ENCODE assay signal across 8 cellular contexts in the genomic region with DNA sequence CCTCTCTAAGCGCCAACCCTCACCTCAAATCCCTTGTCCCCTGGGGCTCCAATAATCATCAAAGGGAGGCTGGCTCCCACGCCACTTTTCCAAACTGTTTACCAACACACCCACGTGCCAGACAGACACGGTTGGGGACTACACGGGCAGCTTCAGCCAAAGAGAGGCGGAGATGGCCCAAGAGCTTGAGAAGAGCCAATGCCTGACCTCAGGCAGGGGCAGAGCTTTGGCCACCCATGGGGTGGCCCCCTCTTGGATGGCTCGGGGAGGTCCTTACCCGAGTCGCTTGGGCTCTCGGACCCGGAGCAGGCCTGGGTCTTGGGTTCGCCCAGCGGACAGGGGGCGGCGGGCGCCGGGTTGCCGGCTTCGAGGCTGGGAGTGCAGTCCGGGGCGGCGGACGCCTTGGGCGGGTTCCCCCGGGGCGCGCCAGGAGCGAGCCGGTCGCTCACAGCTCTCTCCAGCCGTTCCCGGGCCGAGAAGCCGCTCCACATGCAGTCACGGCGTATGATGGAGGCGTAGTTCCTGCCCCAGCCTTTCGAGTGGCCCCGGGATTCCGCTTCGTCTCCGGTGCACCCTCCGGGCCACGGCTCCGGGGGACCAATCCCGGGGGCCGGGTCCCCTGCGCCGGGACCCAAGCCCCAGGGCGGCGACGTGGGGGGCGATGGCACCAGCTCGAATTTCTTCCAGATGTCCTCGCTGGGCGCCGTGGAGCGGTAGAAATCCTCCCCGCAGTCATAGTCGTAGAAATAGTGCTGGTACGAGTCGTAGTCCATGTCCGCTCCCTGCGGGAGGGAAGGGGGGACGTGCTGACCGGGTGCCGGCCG. TPM values are rescaled to one million over a fixed set of nuclear protein-coding genes. Genes with fewer than 3 reads are reported as not detected.
DNase-seq lines count a peak whose midpoint lies in the region; ATAC-seq, FAIRE-seq and TF ChIP-seq lines count a peak whose summit lies in the region.

No MANE protein-coding gene starts in this region.

- TF ChIP-seq POLR2A in A549 (IDR thresholded peaks at IDR 0.05; ENCODE audit: low read length) (no peak), breast epithelium (IDR thresholded peaks at IDR 0.05) (no peak), HepG2 (IDR thresholded peaks at IDR 0.05; ENCODE audit: insufficient read depth in 1 of 2, low read depth in 2 of 2, low read length in 2 of 2) (no peak), thyroid gland (IDR thresholded peaks at IDR 0.05) (peak in 1 of 2 donors; percentile 17)

- H3K4me2 ChIP-seq in A549 (peak overlapping the region; percentile 99), HepG2 (ENCODE audit: low read depth, low read length) (peak overlapping the region; percentile 90)

- CTCF ChIA-PET in A549 (lab: Yijun Ruan, JAX), result interaction anchor here (1.0 to 2.8 kb wide), 13 partner anchors 14 to 131 kb away, joined by 3 to 29 read pairs (median 12); a partner anchor contains a TSS
- CTCF ChIA-PET in HepG2 (lab: Yijun Ruan, JAX; ENCODE audit: low intra/inter-chr PET ratio, low total read pairs), result interaction anchor here (1.7 to 2.9 kb wide), 2 partner anchors 72 to 84 kb away, joined by 6 to 44 read pairs; no protein-coding TSS in a partner anchor

- TF ChIP-seq EP300 in A549 (IDR thresholded peaks at IDR 0.05) (no peak), HepG2 (IDR thresholded peaks at IDR 0.05; ENCODE audit: low read depth in 2 of 2, low read length in 2 of 2) (no peak), HepG2 (CRISPR knock-in tag; IDR thresholded peaks at IDR 0.05; ENCODE audit: borderline replicate concordance) (no peak)

- H3K4me1 ChIP-seq in A549 (peaks cover 10% of the 10 kb centered on the region; the same call in 2 of the 3 replicates), breast epithelium (peaks cover 0 to 8% of the 10 kb centered on the region in 2 donors), HepG2 (ENCODE audit: insufficient read depth, low read length) (peaks cover 53% of the 10 kb centered on the region), thyroid gland (peaks cover 6 to 27% of the 10 kb centered on the region in 2 donors)

- H2AFZ ChIP-seq in HepG2 (ENCODE audit: low read length), result no peak overlapping the region

- DNase-seq in A549 (ENCODE audit: low read depth in 1 of 2, low spot score in 1 of 2), result no peak
- peak; percentile 48 for DNase-seq in GM13977 (ENCODE audit: low spot score)
- peak; percentile 31 for DNase-seq in NCI-H69 (lab: John Stamatoyannopoulos, UW)
- no peak for DNase-seq in breast epithelium (ENCODE audit: low spot score in 2 of 2)
- DNase-seq in HepG2 (ENCODE audit: low spot score), result no peak
- DNase-seq in thyroid gland, result peak; percentile 42 to 47
- DNase-seq in iPS-NIHi7 (ENCODE audit: extremely low spot score), result no peak

- H3K9me3 ChIP-seq in A549 (no peaks in the 10 kb centered on the region), breast epithelium (no peaks in the 10 kb centered on the region), HepG2 (ENCODE audit: low read length) (no peaks in the 10 kb centered on the region), thyroid gland (no peaks in the 10 kb centered on the region)

- H3K27me3 ChIP-seq in breast epithelium (peaks cover 0 to 2% of the 10 kb centered on the region in 2 donors), HepG2 (ENCODE audit: control insufficient read depth in 1 of 2, insufficient read depth in 2 of 2, low read length in 2 of 2) (peaks cover 0 to 39% of the 10 kb centered on the region in 2 experiments; a peak in 3 of 5 replicates), thyroid gland (no peaks in the 10 kb centered on the region)

- H3K4me3 ChIP-seq in A549 (peak overlapping the region; percentile 60), breast epithelium (peak overlapping the region; percentile 46 to 85 (median 69)), HepG2 (replicated peaks in 1 of 3; ENCODE audit: insufficient read depth in 1 of 3, low read depth in 2 of 3, low read length in 3 of 3) (peak overlapping the region; percentile 60 to 85 (median 64)), thyroid gland (replicated peaks in 1 of 3) (peak overlapping the region; percentile 47 to 60 (median 51))

- in situ Hi-C loops in GM13977 (cut with MboI; ENCODE audit: low pct_unique_long_range_greater_than_20kb, low sequenced_read_pairs, unreplicated experiment) (no loop called here), HepG2 (cut with HindIII; ENCODE audit: extremely low pct_ligation_motif_present, low pct_unique_long_range_greater_than_20kb) (loop anchor here (5.0 kb wide), 1 partner anchor 84 kb away; no protein-coding TSS in a partner anchor)

- no peaks in the 10 kb centered on the region for H3K36me3 ChIP-seq in breast epithelium
- no peaks in the 10 kb centered on the region for H3K36me3 ChIP-seq in HepG2 (replicated peaks in 1 of 2; ENCODE audit: control insufficient read depth in 1 of 2, insufficient read depth in 2 of 2, low read length in 2 of 2)
- H3K36me3 ChIP-seq in thyroid gland, result no peaks in the 10 kb centered on the region

- peak overlapping the region; percentile 58 for H3K9ac ChIP-seq in HepG2 (ENCODE audit: insufficient read depth, low read depth, low read length)

- ATAC-seq in A549 (peak; percentile 40 to 67), HepG2 (peak; percentile 56), HG03571 (IDR thresholded peaks at IDR 0.05; ENCODE audit: unreplicated experiment) (no peak)

- no peak for FAIRE-seq in A549 (lab: Jason Lieb, UNC)
- no peak for FAIRE-seq in HepG2 (lab: Jason Lieb, UNC)

- POLR2A ChIA-PET in A549 (lab: Yijun Ruan, JAX) (interaction anchor here (0.6 to 1.8 kb wide), 5 partner anchors 8 to 72 kb away, joined by 3 to 8 read pairs (median 3); a partner anchor contains a TSS), HepG2 (lab: Yijun Ruan, JAX) (interaction anchor here (0.8 to 2.9 kb wide), 9 partner anchors 9 to 325 kb away, joined by 3 to 8 read pairs (median 3); a partner anchor contains a TSS)

- peak overlapping the region; percentile 71 to 83 for H3K27ac ChIP-seq in A549
- H3K27ac ChIP-seq in breast epithelium, result peak overlapping the region; percentile 33 to 34
- H3K27ac ChIP-seq in HepG2 (ENCODE audit: extremely low read length, insufficient read depth, low read length), result no peak overlapping the region
- H3K27ac ChIP-seq in thyroid gland, result peak overlapping the region in 2 of 3 donors; percentile 2 to 68

- H4K20me1 ChIP-seq in HepG2 (ENCODE audit: insufficient read depth, low read length), result no peaks in the 10 kb centered on the region

- no peak for TF ChIP-seq RAD21 in A549 (conservative IDR thresholded peaks at IDR 0.05 in 1 of 2, IDR thresholded peaks at IDR 0.05 in 1 of 2)
- no peak for TF ChIP-seq RAD21 in HepG2 (CRISPR knock-in tag; IDR thresholded peaks at IDR 0.05)

- TF ChIP-seq CTCF in A549 (IDR thresholded peaks at IDR 0.05) (no peak), GM13977 (IDR thresholded peaks at IDR 0.05; ENCODE audit: extremely low read depth, insufficient read depth, missing control alignments) (no peak), breast epithelium (IDR thresholded peaks at IDR 0.05) (no peak), HepG2 (CRISPR knock-in tag; IDR thresholded peaks at IDR 0.05) (no peak), thyroid gland (IDR thresholded peaks at IDR 0.05) (no peak)

- H3K79me2 ChIP-seq in HepG2 (ENCODE audit: insufficient read depth, low read length), result no peaks in the 10 kb centered on the region

- intact Hi-C loops in breast epithelium (cut with DNase I; ENCODE audit: low total_unique reads), result loop anchor here (5.0 kb wide), 1 partner anchor 84 kb away; no protein-coding TSS in a partner anchor
- intact Hi-C loops in HepG2 (cut with micrococcal nuclease; ENCODE audit: unreplicated experiment), result loop anchor here (5.0 kb wide), 1 partner anchor 49 kb away; no protein-coding TSS in a partner anchor
- intact Hi-C loops in thyroid gland (cut with DNase I), result loop anchor here (5.0 kb wide), 1 partner anchor 84 kb away; no protein-coding TSS in a partner anchor

- WGBS in A549 (ENCODE audit: missing lambda C conversion rate), result 63% methylated on average over 2 of the region's 68 CpGs
- WGBS in HepG2 (ENCODE audit: low lambda C conversion rate), result 2% methylated on average over 4 of the region's 68 CpGs
- 29 to 30% methylated on average over 6 to 8 of the region's 68 CpGs for WGBS in thyroid gland, 2 donors

- no TSS peak for BruUV-seq in HepG2 (replicated peaks; lab: Mats Ljungman, UMichigan)

RNA-seq across cellular contexts. Expression of a gene that starts 0.8 kb away (rescaled TPM):
- polyA plus RNA-seq in A549 (2011; rRNA removed) (1.3 and 1.5 TPM in 2 replicates), A549 (2017; fragmentation: RNase III; extraction: RNeasy Plus Mini Kit Qiagen cat#74134 plus additional on column Dnase treatment) (0.62 to 0.68 TPM (median 0.67 TPM) in 3 replicates), HepG2 (2011; rRNA removed) (1.7 and 2.1 TPM in 2 replicates)
- polyA plus RNA-seq in A549 (2012; cell fraction: cytosol; rRNA removed), result 0.63 and 0.92 TPM in 2 replicates
- 0.52 and 0.82 TPM in 2 replicates for polyA plus RNA-seq in A549 (2012; cell fraction: nucleus; rRNA removed)
- 1.7 and 2.0 TPM in 2 replicates for polyA minus RNA-seq in A549 (2011; rRNA and poly(A)+ RNA removed)
- total RNA-seq in breast epithelium (1 to 10 TPM in 1 of 3 donors, under 1 TPM in 2; 0.32 to 5.3 (median 0.98) TPM), HepG2 (2016; rRNA removed; fragmentation: Illumina TruSeq; extraction: Trizol) (0.31 and 0.42 TPM in 2 replicates), thyroid gland (1 to 10 TPM; 1.4 to 3.9 (median 3.5) TPM)
- total RNA-seq in HepG2 (2016; cell fraction: cytosol; rRNA removed; fragmentation: Illumina TruSeq; extraction: Trizol; ENCODE audit: low read depth), result 0.20 and 0.26 TPM in 2 replicates
- 0.15 and 0.30 TPM in 2 replicates for total RNA-seq in HepG2 (2016; cell fraction: insoluble cytoplasmic fraction; rRNA removed; fragmentation: Illumina TruSeq; extraction: Trizol)
- total RNA-seq in HepG2 (2016; cell fraction: membrane; rRNA removed; fragmentation: Illumina TruSeq; extraction: Trizol), result 0.28 and 0.34 TPM in 2 replicates
- 0.38 and 0.62 TPM in 2 replicates for total RNA-seq in HepG2 (2016; cell fraction: nucleus; rRNA removed; fragmentation: Illumina TruSeq; extraction: Trizol)
- polyA plus RNA-seq in HepG2 (2011; cell fraction: cytosol; rRNA removed), result 1.7 and 2.2 TPM in 2 replicates
- polyA plus RNA-seq in HepG2 (2011; cell fraction: nucleus; rRNA removed), result 0.77 and 1.6 TPM in 2 replicates
- 4.1 and 5.6 TPM in 2 replicates for polyA plus RNA-seq in HepG2 (2012)
- 0.14 and 0.15 TPM in 2 replicates for polyA plus RNA-seq in HepG2 (2016; cell fraction: cytosol; fragmentation: Illumina TruSeq; extraction: Trizol; ENCODE audit: low read depth)
- polyA plus RNA-seq in HepG2 (2016; cell fraction: insoluble cytoplasmic fraction; fragmentation: Illumina TruSeq; extraction: Trizol; ENCODE audit: low read depth), result 0.21 and 0.37 TPM in 2 replicates
- polyA plus RNA-seq in HepG2 (2016; cell fraction: membrane; fragmentation: Illumina TruSeq; extraction: Trizol; ENCODE audit: low read depth), result 0.28 and 0.40 TPM in 2 replicates
- 0.29 and 0.42 TPM in 2 replicates for polyA plus RNA-seq in HepG2 (2016; cell fraction: nucleus; fragmentation: Illumina TruSeq; extraction: Trizol; ENCODE audit: insufficient read depth, low read depth)
- 2.5 and 7.8 TPM in 2 replicates for polyA minus RNA-seq in HepG2 (2011; rRNA and poly(A)+ RNA removed; ENCODE audit: low replicate concordance)
- 0.79 and 1.5 TPM in 2 replicates for polyA minus RNA-seq in HepG2 (2011; cell fraction: cytosol; rRNA and poly(A)+ RNA removed)
- polyA minus RNA-seq in HepG2 (2011; cell fraction: nucleus; rRNA and poly(A)+ RNA removed), result 1.3 and 3.1 TPM in 2 replicates

RNA-seq across cellular contexts. Expression of a gene that starts 17.6 kb away (rescaled TPM):
- polyA plus RNA-seq in A549 (2011; rRNA removed), result 22.8 and 25.3 TPM in 2 replicates
- 7.3 and 8.2 TPM in 2 replicates for polyA plus RNA-seq in A549 (2012; cell fraction: cytosol; rRNA removed)
- 8.3 and 8.8 TPM in 2 replicates for polyA plus RNA-seq in A549 (2012; cell fraction: nucleus; rRNA removed)
- polyA plus RNA-seq in A549 (2017; fragmentation: RNase III; extraction: RNeasy Plus Mini Kit Qiagen cat#74134 plus additional on column Dnase treatment), result 13.6 to 15.0 TPM (median 13.9 TPM) in 3 replicates
- polyA minus RNA-seq in A549 (2011; rRNA and poly(A)+ RNA removed), result 12.8 and 17.8 TPM in 2 replicates
- total RNA-seq in breast epithelium, result 10 to 100 TPM; 10.1 to 30.3 (median 19.3) TPM
- 20.4 and 20.7 TPM in 2 replicates for total RNA-seq in HepG2 (2016; rRNA removed; fragmentation: Illumina TruSeq; extraction: Trizol)
- 6.6 and 8.1 TPM in 2 replicates for total RNA-seq in HepG2 (2016; cell fraction: cytosol; rRNA removed; fragmentation: Illumina TruSeq; extraction: Trizol; ENCODE audit: low read depth)
- 20.6 and 21.7 TPM in 2 replicates for total RNA-seq in HepG2 (2016; cell fraction: insoluble cytoplasmic fraction; rRNA removed; fragmentation: Illumina TruSeq; extraction: Trizol)
- 11.4 and 13.2 TPM in 2 replicates for total RNA-seq in HepG2 (2016; cell fraction: membrane; rRNA removed; fragmentation: Illumina TruSeq; extraction: Trizol)
- 24.7 and 29.2 TPM in 2 replicates for total RNA-seq in HepG2 (2016; cell fraction: nucleus; rRNA removed; fragmentation: Illumina TruSeq; extraction: Trizol)
- polyA plus RNA-seq in HepG2 (2011; rRNA removed), result 11.5 and 13.4 TPM in 2 replicates
- polyA plus RNA-seq in HepG2 (2011; cell fraction: cytosol; rRNA removed), result 6.3 and 6.6 TPM in 2 replicates
- polyA plus RNA-seq in HepG2 (2011; cell fraction: nucleus; rRNA removed), result 11.5 and 15.4 TPM in 2 replicates
- 10.4 and 13.0 TPM in 2 replicates for polyA plus RNA-seq in HepG2 (2012)
- 2.8 and 4.0 TPM in 2 replicates for polyA plus RNA-seq in HepG2 (2016; cell fraction: cytosol; fragmentation: Illumina TruSeq; extraction: Trizol; ENCODE audit: low read depth)
- 13.4 and 19.6 TPM in 2 replicates for polyA plus RNA-seq in HepG2 (2016; cell fraction: insoluble cytoplasmic fraction; fragmentation: Illumina TruSeq; extraction: Trizol; ENCODE audit: low read depth)
- 5.7 and 6.6 TPM in 2 replicates for polyA plus RNA-seq in HepG2 (2016; cell fraction: membrane; fragmentation: Illumina TruSeq; extraction: Trizol; ENCODE audit: low read depth)
- 46.0 and 50.5 TPM in 2 replicates for polyA plus RNA-seq in HepG2 (2016; cell fraction: nucleus; fragmentation: Illumina TruSeq; extraction: Trizol; ENCODE audit: insufficient read depth, low read depth)
- polyA minus RNA-seq in HepG2 (2011; rRNA and poly(A)+ RNA removed; ENCODE audit: low replicate concordance), result 11.6 and 20.1 TPM in 2 replicates
- 5.3 and 8.4 TPM in 2 replicates for polyA minus RNA-seq in HepG2 (2011; cell fraction: cytosol; rRNA and poly(A)+ RNA removed)
- 22.4 and 32.9 TPM in 2 replicates for polyA minus RNA-seq in HepG2 (2011; cell fraction: nucleus; rRNA and poly(A)+ RNA removed)
- total RNA-seq in thyroid gland, result 10 to 100 TPM; 22.6 to 35.2 (median 25.3) TPM

RNA-seq across cellular contexts. Expression of a gene that starts 54.1 kb away (rescaled TPM):
- polyA plus RNA-seq in A549 (2011; rRNA removed) (3.1 and 3.9 TPM in 2 replicates), A549 (2017; fragmentation: RNase III; extraction: RNeasy Plus Mini Kit Qiagen cat#74134 plus additional on column Dnase treatment) (2.8 to 3.0 TPM (median 2.9 TPM) in 3 replicates), HepG2 (2011; rRNA removed) (0.05 and 0.08 TPM in 2 replicates)
- 3.7 and 4.6 TPM in 2 replicates for polyA plus RNA-seq in A549 (2012; cell fraction: cytosol; rRNA removed)
- polyA plus RNA-seq in A549 (2012; cell fraction: nucleus; rRNA removed), result 8.8 and 10.1 TPM in 2 replicates
- 4.6 and 6.0 TPM in 2 replicates for polyA minus RNA-seq in A549 (2011; rRNA and poly(A)+ RNA removed)
- total RNA-seq in breast epithelium (10 to 100 TPM in 1 of 3 donors, 1 to 10 TPM in 2; 3.0 to 61.5 (median 7.9) TPM), HepG2 (2016; rRNA removed; fragmentation: Illumina TruSeq; extraction: Trizol) (not detected in 2 replicates), thyroid gland (10 to 100 TPM in 2 of 4 donors, 1 to 10 TPM in 2; 8.9 to 60.8 (median 16.5) TPM)
- total RNA-seq in HepG2 (2016; cell fraction: cytosol; rRNA removed; fragmentation: Illumina TruSeq; extraction: Trizol; ENCODE audit: low read depth), result not detected in 2 replicates
- 0.11 TPM in 1 of 2 replicates, not detected in the other for total RNA-seq in HepG2 (2016; cell fraction: insoluble cytoplasmic fraction; rRNA removed; fragmentation: Illumina TruSeq; extraction: Trizol)
- not detected in 2 replicates for total RNA-seq in HepG2 (2016; cell fraction: membrane; rRNA removed; fragmentation: Illumina TruSeq; extraction: Trizol)
- total RNA-seq in HepG2 (2016; cell fraction: nucleus; rRNA removed; fragmentation: Illumina TruSeq; extraction: Trizol), result not detected in 2 replicates
- not detected in 2 replicates for polyA plus RNA-seq in HepG2 (2011; cell fraction: cytosol; rRNA removed)
- 0.13 TPM in 1 of 2 replicates, not detected in the other for polyA plus RNA-seq in HepG2 (2011; cell fraction: nucleus; rRNA removed)
- not detected in 2 replicates for polyA plus RNA-seq in HepG2 (2012)
- polyA plus RNA-seq in HepG2 (2016; cell fraction: cytosol; fragmentation: Illumina TruSeq; extraction: Trizol; ENCODE audit: low read depth), result not detected in 2 replicates
- not detected in 2 replicates for polyA plus RNA-seq in HepG2 (2016; cell fraction: insoluble cytoplasmic fraction; fragmentation: Illumina TruSeq; extraction: Trizol; ENCODE audit: low read depth)
- polyA plus RNA-seq in HepG2 (2016; cell fraction: membrane; fragmentation: Illumina TruSeq; extraction: Trizol; ENCODE audit: low read depth), result not detected in 2 replicates
- not detected in 2 replicates for polyA plus RNA-seq in HepG2 (2016; cell fraction: nucleus; fragmentation: Illumina TruSeq; extraction: Trizol; ENCODE audit: insufficient read depth, low read depth)
- polyA minus RNA-seq in HepG2 (2011; rRNA and poly(A)+ RNA removed; ENCODE audit: low replicate concordance), result 0.06 and 0.16 TPM in 2 replicates
- not detected in 2 replicates for polyA minus RNA-seq in HepG2 (2011; cell fraction: cytosol; rRNA and poly(A)+ RNA removed)
- polyA minus RNA-seq in HepG2 (2011; cell fraction: nucleus; rRNA and poly(A)+ RNA removed), result not detected in 2 replicates

Comparison
In these comparisons a context has a peak if more than half of its experiments do, and no peak if none do; other contexts are left out.
1. DNase-seq: peak in GM13977 (single experiment), NCI-H69 (single experiment) and thyroid gland (2 of 2); none in A549 (0 of 2), breast epithelium (0 of 2), HepG2 (single experiment) and iPS-NIHi7 (single experiment).
2. Peak in every context shown above with its lines, with median percentiles within 50 percentile points of each other: H3K4me3 ChIP-seq.